35 cellular contexts compared by ENCODE assay signal in genomic region chr3:153315781-153316180, GRCh38.
DNase-seq lines count a peak whose midpoint lies in the region; ATAC-seq and FAIRE-seq lines count a peak whose summit lies in the region.
"Had no signal": no experiment of that assay in that cellular context is flagged by ENCODE, and none has a peak within 500 bp of the region (broad histone marks: within the 10 kb centered on the region; RNA-seq: fewer than 3 reads in every experiment).

No MANE protein-coding gene starts in this region.

- H3K4me3 Mint-ChIP-seq in T-cell, result no peak overlapping the region
- no peak overlapping the region for H3K4me3 Mint-ChIP-seq in effector memory CD8-positive, alpha-beta T cell
- H3K4me3 Mint-ChIP-seq: activated CD8-positive, alpha-beta T cell treated with anti-CD3 and anti-CD28 coated beads for 36 hours; activated T-helper 17 cell treated with anti-CD3 and anti-CD28 coated beads, Interleukin-2, amount 50 U/mL, for 72 hours; central memory CD8-positive, alpha-beta T cell; immature natural killer cell; neural crest cell; stimulated activated naive B cell treated with anti-CD40 and anti-IgM and Interleukin-4, amounts not matched to agents 10 μg/mL and 1 μg/mL and 100 μg/mL, for 72 hours had no signal

- H3K9me3 ChIP-seq in GM23248 (ENCODE audit: low read depth), result no peaks in the 10 kb centered on the region
- H3K9me3 ChIP-seq: Caco-2, sigmoid colon, SK-N-SH, uterus had no signal

- POLR2A ChIA-PET in T-cell (lab: Charles Lee), result no interaction called here

- H3K4me2 ChIP-seq in GM23248 (ENCODE audit: unreplicated experiment), result no peak overlapping the region
- H3K4me2 ChIP-seq: SK-N-SH had no signal

- no peaks in the 10 kb centered on the region for H3K9me2 ChIP-seq in GM23248 (ENCODE audit: insufficient read depth)
- H3K9me2 ChIP-seq: SK-N-SH had no signal

- CTCF ChIA-PET in T-cell (lab: Charles Lee), result no interaction called here

- ATAC-seq in T-cell (replicated peaks in 1 of 4), result no peak
- ATAC-seq in effector memory CD8-positive, alpha-beta T cell (replicated peaks), result no peak
- no peak for ATAC-seq in GM21723 (IDR thresholded peaks at IDR 0.05; ENCODE audit: unreplicated experiment)
- ATAC-seq in HG03521 (IDR thresholded peaks at IDR 0.05; ENCODE audit: unreplicated experiment), result no peak
- ATAC-seq: activated CD8-positive, alpha-beta T cell treated with anti-CD3 and anti-CD28 coated beads for 36 hours; activated naive CD4-positive, alpha-beta T cell treated with anti-CD3 and anti-CD28 coated beads, Interleukin-2, amount 50 U/mL, for 72 hours; activated T-helper 17 cell treated with anti-CD3 and anti-CD28 coated beads, Interleukin-2, amount 50 U/mL, for 72 hours; left colon; stimulated activated naive B cell treated with anti-CD40 and anti-IgM and Interleukin-4, amounts not matched to agents 10 μg/mL and 1 μg/mL and 100 μg/mL, for 72 hours had no signal

- H3K9ac ChIP-seq in GM23248, result no peak overlapping the region
- H3K9ac ChIP-seq: SK-N-SH had no signal

- H3K4me1 ChIP-seq in GM23248 (ENCODE audit: insufficient read depth), result peaks cover 13% of the 10 kb centered on the region; the same call in 1 of the 2 replicates
- H3K4me1 ChIP-seq: Caco-2, sigmoid colon had no signal

- peaks cover 0 to 1% of the 10 kb centered on the region in 2 donors for H3K27me3 Mint-ChIP-seq in T-cell
- H3K27me3 Mint-ChIP-seq in effector memory CD8-positive, alpha-beta T cell, result no peaks in the 10 kb centered on the region
- H3K27me3 Mint-ChIP-seq: central memory CD8-positive, alpha-beta T cell had no signal

- no peaks in the 10 kb centered on the region for H3K9me3 Mint-ChIP-seq in T-cell
- H3K9me3 Mint-ChIP-seq in effector memory CD8-positive, alpha-beta T cell, result no peaks in the 10 kb centered on the region
- H3K9me3 Mint-ChIP-seq: central memory CD8-positive, alpha-beta T cell; immature natural killer cell had no signal

- H3K4me3 ChIP-seq in GM23248, result no peak overlapping the region
- H3K4me3 ChIP-seq: sigmoid colon, uterus had no signal

- no peaks in the 10 kb centered on the region for H3K79me2 ChIP-seq in GM23248 (ENCODE audit: insufficient read depth)

- DNase-seq in AG08395 (ENCODE audit: low spot score) (peak; percentile 42), GM23248 (peak; percentile 47), myocyte (ENCODE audit: low read depth) (peak; percentile 52), T-cell (no peak)
- no peak for DNase-seq in effector memory CD8-positive, alpha-beta T cell
- DNase-seq: activated CD4-positive, alpha-beta T cell treated with anti-CD3 and anti-CD28 coated beads for 1 hour; activated CD8-positive, alpha-beta T cell treated with anti-CD3 and anti-CD28 coated beads for 36 hours; aorta; Caco-2; GF-D8; HCEC 1CT; hippocampal formation; immature natural killer cell; left colon; NCI-H1436 treated with DMSO at 0.1 percent for 48 hours; NCI-H2107; NCI-H446; NCI-H82; posterior cingulate gyrus; sigmoid colon; SK-N-SH; stimulated activated CD4-positive, alpha-beta T cell treated with anti-CD3 and anti-CD28 coated beads, Interleukin-15, amount 100 ng/mL, for 24 hours; stimulated activated naive B cell treated with anti-CD40 and anti-IgM and Interleukin-4, amounts not matched to agents 10 μg/mL and 1 μg/mL and 100 μg/mL, for 72 hours; T-helper 2 cell; uterus had no signal

- H3K36me3 Mint-ChIP-seq in T-cell, result no peaks in the 10 kb centered on the region
- H3K36me3 Mint-ChIP-seq in effector memory CD8-positive, alpha-beta T cell (ENCODE audit: insufficient read depth), result no peaks in the 10 kb centered on the region

- H3K4me1 Mint-ChIP-seq in T-cell, result peaks cover 0 to 22% (median 11%) of the 10 kb centered on the region in 3 donors
- H3K4me1 Mint-ChIP-seq in effector memory CD8-positive, alpha-beta T cell (ENCODE audit: low read depth in 2 of 2), result peaks cover 9 to 23% of the 10 kb centered on the region in 2 donors
- H3K4me1 Mint-ChIP-seq: neural crest cell had no signal

- no peaks in the 10 kb centered on the region for H4K20me1 ChIP-seq in GM23248 (ENCODE audit: insufficient read depth)

- H3K27me3 ChIP-seq in GM23248 (replicated peaks; ENCODE audit: insufficient read depth), result no peaks in the 10 kb centered on the region
- H3K27me3 ChIP-seq: sigmoid colon, uterus had no signal

- no peak overlapping the region for H3K27ac ChIP-seq in GM23248
- H3K27ac ChIP-seq: C4-2B, RWPE1, sigmoid colon, uterus had no signal

- in situ Hi-C loops in GM23248 (cut with MboI), result no loop called here

- H2AFZ ChIP-seq in GM23248, result no peak overlapping the region

- H3K36me3 ChIP-seq in GM23248 (ENCODE audit: low read depth), result no peaks in the 10 kb centered on the region
- H3K36me3 ChIP-seq: sigmoid colon, uterus had no signal

- peak; percentile 36 for FAIRE-seq in colon (lab: Jason Lieb, UNC)
- FAIRE-seq: GM18507 had no signal

- peaks cover 4% of the 10 kb centered on the region; the same call in 1 of the 2 replicates for H3F3A ChIP-seq in GM23248 (ENCODE audit: insufficient read depth)

- H3K27ac Mint-ChIP-seq in T-cell, result no peak overlapping the region
- H3K27ac Mint-ChIP-seq in effector memory CD8-positive, alpha-beta T cell, result no peak overlapping the region
- H3K27ac Mint-ChIP-seq: activated CD8-positive, alpha-beta T cell treated with anti-CD3 and anti-CD28 coated beads for 36 hours; activated naive CD4-positive, alpha-beta T cell treated with anti-CD3 and anti-CD28 coated beads, Interleukin-2, amount 50 U/mL, for 72 hours; activated T-helper 17 cell treated with anti-CD3 and anti-CD28 coated beads, Interleukin-2, amount 50 U/mL, for 72 hours; immature natural killer cell; stimulated activated naive B cell treated with anti-CD40 and anti-IgM and Interleukin-4, amounts not matched to agents 10 μg/mL and 1 μg/mL and 100 μg/mL, for 72 hours had no signal

Comparison
In these comparisons a context has a peak if more than half of its experiments do, and no peak if none do; other contexts are left out.
1. DNase-seq: peak in AG08395 (single experiment), GM23248 (single experiment) and myocyte (single experiment); none in T-cell (0 of 34) and effector memory CD8-positive, alpha-beta T cell (0 of 3).